In the genomic region with DNA sequence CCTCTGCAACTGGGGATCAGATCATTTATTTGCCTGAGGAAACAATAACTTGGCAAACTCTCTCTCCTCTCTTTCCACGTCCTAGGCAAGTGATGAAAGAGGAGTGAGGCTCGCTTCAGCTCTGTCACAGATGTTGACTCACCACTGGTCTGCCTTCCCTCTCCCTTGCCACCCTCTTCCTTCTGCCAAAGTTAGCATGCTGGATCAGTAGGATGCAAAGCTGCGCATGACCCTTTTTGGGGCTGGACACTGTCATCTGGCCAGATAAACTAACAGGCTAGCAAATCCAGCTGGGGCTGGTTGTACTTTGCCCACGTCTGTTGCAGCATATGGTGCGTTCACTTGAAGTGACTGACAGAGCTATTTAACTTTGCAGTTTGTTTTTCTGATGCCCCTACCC, we compare ENCODE assay signal across 12 cellular contexts. TPM values are rescaled to one million over a fixed set of nuclear protein-coding genes. Genes with fewer than 3 reads are reported as not detected.
DNase-seq lines count a peak whose midpoint lies in the region; ATAC-seq and TF ChIP-seq lines count a peak whose summit lies in the region.
"Had no signal": no experiment of that assay in that cellular context is flagged by ENCODE, and none has a peak within 500 bp of the region (broad histone marks: within the 10 kb centered on the region; RNA-seq: fewer than 3 reads in every experiment).

No MANE protein-coding gene starts in this region.

- ATAC-seq in omental fat pad (ENCODE audit: low FRiP score): peak; percentile 23
- ATAC-seq in stimulated activated memory B cell treated with anti-CD40 and anti-IgM and Interleukin-4, amounts not matched to agents 10 μg/mL and 1 μg/mL and 100 μg/mL, for 72 hours: no peak

- H3K27ac Mint-ChIP-seq in stimulated activated memory B cell treated with anti-CD40 and anti-IgM and Interleukin-4, amounts not matched to agents 10 μg/mL and 1 μg/mL and 100 μg/mL, for 72 hours: no peak overlapping the region
- H3K27ac Mint-ChIP-seq: endodermal cell had no signal

- TF ChIP-seq CTCF in fibroblast of mammary gland (conservative IDR thresholded peaks at IDR 0.05; ENCODE audit: control insufficient read depth, insufficient read depth, low read depth, low read length) (no peak), omental fat pad (IDR thresholded peaks at IDR 0.05) (no peak)

- H3K4me3 ChIP-seq in fibroblast of mammary gland (ENCODE audit: control insufficient read depth, low read depth, low read length): no peak overlapping the region

- H3K4me3 Mint-ChIP-seq in stimulated activated memory B cell treated with anti-CD40 and anti-IgM and Interleukin-4, amounts not matched to agents 10 μg/mL and 1 μg/mL and 100 μg/mL, for 72 hours: no peak overlapping the region
- H3K4me3 Mint-ChIP-seq: endodermal cell had no signal

- H3K9me3 Mint-ChIP-seq in stimulated activated memory B cell treated with anti-CD40 and anti-IgM and Interleukin-4, amounts not matched to agents 10 μg/mL and 1 μg/mL and 100 μg/mL, for 72 hours: no peaks in the 10 kb centered on the region
- H3K9me3 Mint-ChIP-seq: endodermal cell had no signal

- H3K27me3 Mint-ChIP-seq in stimulated activated memory B cell treated with anti-CD40 and anti-IgM and Interleukin-4, amounts not matched to agents 10 μg/mL and 1 μg/mL and 100 μg/mL, for 72 hours: no peaks in the 10 kb centered on the region

- no peaks in the 10 kb centered on the region for H3K4me1 Mint-ChIP-seq in stimulated activated memory B cell treated with anti-CD40 and anti-IgM and Interleukin-4, amounts not matched to agents 10 μg/mL and 1 μg/mL and 100 μg/mL, for 72 hours

- no peaks in the 10 kb centered on the region for H3K36me3 Mint-ChIP-seq in stimulated activated memory B cell treated with anti-CD40 and anti-IgM and Interleukin-4, amounts not matched to agents 10 μg/mL and 1 μg/mL and 100 μg/mL, for 72 hours

- DNase-seq in GM03348 (ENCODE audit: low spot score) (peak; percentile 83), NCI-H524 treated with DMSO at 0.1 percent for 48 hours (lab: John Stamatoyannopoulos, UW) (peak; percentile 87), fibroblast of mammary gland (ENCODE audit: low read depth) (peak; percentile 81), omental fat pad (ENCODE audit: low spot score) (no peak), NCI-H748 treated with DMSO at 0.1 percent for 48 hours (lab: John Stamatoyannopoulos, UW) (no peak), 8988T (no peak)
- no peak for DNase-seq in central memory CD4-positive, alpha-beta T cell
- DNase-seq: activated CD4-positive, alpha-beta T cell treated with anti-CD3 and anti-CD28 coated beads for 4 hours; activated naive CD4-positive, alpha-beta T cell treated with Interleukin-2 at 50 U/mL for 16 hours; endodermal cell; NCI-H226 had no signal

RNA-seq across cellular contexts. Expression of a gene that starts 36.2 kb away (rescaled TPM):
- total RNA-seq in omental fat pad: 100 to 1,000 TPM in 1 of 4 donors, 10 to 100 TPM in 3; 84.8 to 164 (median 91.6) TPM

Comparison
In these comparisons a context has a peak if more than half of its experiments do, and no peak if none do; other contexts are left out.
1. DNase-seq: peak in GM03348 (single experiment), NCI-H524 treated with DMSO at 0.1 percent for 48 hours (single experiment) and fibroblast of mammary gland (single experiment); none in omental fat pad (single experiment), central memory CD4-positive, alpha-beta T cell (single experiment), NCI-H748 treated with DMSO at 0.1 percent for 48 hours (single experiment) and 8988T (single experiment).